In the genomic region with DNA sequence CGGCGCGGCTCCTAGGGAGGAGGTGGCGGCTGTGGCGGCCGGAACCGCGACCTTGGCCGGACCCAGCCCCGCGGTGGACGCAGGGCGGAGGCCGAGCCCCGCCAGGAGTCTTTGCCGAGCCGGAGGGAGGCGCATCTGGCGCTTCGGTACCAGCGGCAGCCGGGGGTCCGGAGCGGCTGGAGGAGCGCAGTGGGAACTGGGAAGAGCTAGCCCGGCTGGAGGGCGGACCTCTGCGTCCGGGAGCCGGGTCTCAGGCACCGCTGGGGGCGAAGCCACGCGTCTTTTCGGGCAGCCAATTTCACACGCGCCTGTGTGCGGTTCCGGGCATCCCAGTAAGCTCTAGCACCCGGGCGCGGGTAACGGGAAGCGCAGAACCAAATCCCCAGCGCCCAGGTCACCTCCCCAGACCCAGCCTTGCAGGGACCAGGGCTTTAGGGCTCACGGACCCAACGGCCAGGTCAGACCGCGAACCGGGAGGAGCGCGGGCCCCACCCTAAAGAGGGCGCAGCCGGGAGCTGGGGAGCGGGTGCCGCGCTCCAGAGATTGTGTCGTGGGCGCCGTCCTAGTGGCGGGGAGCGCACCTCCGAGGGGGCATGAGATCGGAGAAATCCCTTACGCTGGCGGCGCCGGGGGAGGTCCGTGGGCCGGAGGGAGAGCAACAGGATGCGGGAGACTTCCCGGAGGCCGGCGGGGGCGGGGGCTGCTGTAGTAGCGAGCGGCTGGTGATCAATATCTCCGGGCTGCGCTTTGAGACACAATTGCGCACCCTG, we compare ENCODE assay signal across 8 cellular contexts.
DNase-seq lines count a peak whose midpoint lies in the region; ATAC-seq lines count a peak whose summit lies in the region.

No MANE protein-coding gene starts in this region.

- DNase-seq in NCI-H1105 treated with DMSO at 0.1 percent for 48 hours (lab: John Stamatoyannopoulos, UW): peak; percentile 50
- DNase-seq in NCI-H1105 (lab: John Stamatoyannopoulos, UW): no peak
- DNase-seq in activated naive CD4-positive, alpha-beta T cell treated with anti-CD3 and anti-CD28 coated beads, Interleukin-2, amount 50 U/mL, for 72 hours (ENCODE audit: low spot score in 2 of 2): peak in 1 of 2 donors; percentile 22
- DNase-seq in islet precursor cell: peak; percentile 83
- DNase-seq in stimulated activated naive CD8-positive, alpha-beta T cell treated with anti-CD3 and anti-CD28 coated beads, Interleukin-15, Interleukin-2, amounts not matched to agents 100 U/mL and 50 U/mL, for 24 hours: peak; percentile 30
- no peak for DNase-seq in MV-4-11 (lab: John Stamatoyannopoulos, UW)
- no peak for DNase-seq in NCI-H1092 treated with DMSO at 0.1 percent for 48 hours (lab: John Stamatoyannopoulos, UW)

- H3K36me3 Mint-ChIP-seq in activated naive CD4-positive, alpha-beta T cell treated with anti-CD3 and anti-CD28 coated beads, Interleukin-2, amount 50 U/mL, for 72 hours: peaks cover 8 to 11% of the 10 kb centered on the region in 2 donors

- ATAC-seq in activated naive CD4-positive, alpha-beta T cell treated with anti-CD3 and anti-CD28 coated beads, Interleukin-2, amount 50 U/mL, for 72 hours: peak; percentile 20 to 35
- ATAC-seq in stimulated activated naive CD8-positive, alpha-beta T cell treated with anti-CD3 and anti-CD28 coated beads, Interleukin-15, Interleukin-2, amounts not matched to agents 100 U/mL and 50 U/mL, for 24 hours: no peak
- ATAC-seq in HG03439 (IDR thresholded peaks at IDR 0.05; ENCODE audit: unreplicated experiment): no peak

- no peaks in the 10 kb centered on the region for H3K9me3 Mint-ChIP-seq in activated naive CD4-positive, alpha-beta T cell treated with anti-CD3 and anti-CD28 coated beads, Interleukin-2, amount 50 U/mL, for 72 hours

- no peak overlapping the region for H3K27ac Mint-ChIP-seq in activated naive CD4-positive, alpha-beta T cell treated with anti-CD3 and anti-CD28 coated beads, Interleukin-2, amount 50 U/mL, for 72 hours

Comparison
In these comparisons a context has a peak if more than half of its experiments do, and no peak if none do; other contexts are left out.
1. DNase-seq: peak in NCI-H1105 treated with DMSO at 0.1 percent for 48 hours (single experiment), islet precursor cell (single experiment) and stimulated activated naive CD8-positive, alpha-beta T cell treated with anti-CD3 and anti-CD28 coated beads, Interleukin-15, Interleukin-2, amounts not matched to agents 100 U/mL and 50 U/mL, for 24 hours (single experiment); none in NCI-H1105 (single experiment), MV-4-11 (single experiment) and NCI-H1092 treated with DMSO at 0.1 percent for 48 hours (single experiment).
2. ATAC-seq: peak in activated naive CD4-positive, alpha-beta T cell treated with anti-CD3 and anti-CD28 coated beads, Interleukin-2, amount 50 U/mL, for 72 hours (2 of 2); none in stimulated activated naive CD8-positive, alpha-beta T cell treated with anti-CD3 and anti-CD28 coated beads, Interleukin-15, Interleukin-2, amounts not matched to agents 100 U/mL and 50 U/mL, for 24 hours (single experiment) and HG03439 (single experiment).